11 cellular contexts compared by ENCODE assay signal in genomic region chr6:44932651-44933091, GRCh38.
DNase-seq lines count a peak whose midpoint lies in the region; TF ChIP-seq lines count a peak whose summit lies in the region.
"Had no signal": no experiment of that assay in that cellular context is flagged by ENCODE, and none has a peak within 500 bp of the region (broad histone marks: within the 10 kb centered on the region; RNA-seq: fewer than 3 reads in every experiment).

No MANE protein-coding gene starts in this region.

- H3K27ac ChIP-seq in sigmoid colon: no peak overlapping the region
- H3K27ac ChIP-seq in hepatocyte: no peak overlapping the region
- H3K27ac ChIP-seq in A673 (ENCODE audit: low read depth, low read length, poor library complexity, severe bottlenecking): no peak overlapping the region
- H3K27ac ChIP-seq: HL-60 had no signal

- H3K4me1 ChIP-seq in sigmoid colon (no peaks in the 10 kb centered on the region), hepatocyte (ENCODE audit: insufficient read depth) (no peaks in the 10 kb centered on the region), A673 (ENCODE audit: insufficient read depth, low read length, poor library complexity, severe bottlenecking) (no peaks in the 10 kb centered on the region)

- peaks cover 53% of the 10 kb centered on the region for H3K4me1 Mint-ChIP-seq in activated T-cell treated with anti-CD3 and anti-CD28 coated beads, Interleukin-2, amount 50 U/mL, for 24 hours (ENCODE audit: low read depth)

- H3K79me2 ChIP-seq in hepatocyte: no peaks in the 10 kb centered on the region

- peak; percentile 32 to 67 (median 50) for DNase-seq in stimulated activated naive CD4-positive, alpha-beta T cell (lab: John Stamatoyannopoulos, UW)
- no peak for DNase-seq in stimulated activated naive CD4-positive, alpha-beta T cell treated with Interleukin-2 at 50 U/mL for 16 hours (lab: John Stamatoyannopoulos, UW)
- no peak for DNase-seq in activated T-cell treated with anti-CD3 and anti-CD28 coated beads, Interleukin-2, amount 50 U/mL, for 24 hours
- DNase-seq in fibroblast of peridontal ligament (ENCODE audit: extremely low read depth) (peak; percentile 30), sigmoid colon (no peak), hepatocyte (ENCODE audit: low spot score) (no peak), Ammon's horn (ENCODE audit: low spot score) (no peak), A673 (ENCODE audit: low spot score) (no peak)
- DNase-seq: DMS79 treated with DMSO at 0.1 percent for 48 hours had no signal

- peak overlapping the region; percentile 80 for H3K4me3 Mint-ChIP-seq in activated T-cell treated with anti-CD3 and anti-CD28 coated beads, Interleukin-2, amount 50 U/mL, for 24 hours

- H3K4me2 ChIP-seq in hepatocyte: no peak overlapping the region

- no peak for TF ChIP-seq EP300 in sigmoid colon (IDR thresholded peaks at IDR 0.05)

- TF ChIP-seq CTCF in sigmoid colon (IDR thresholded peaks at IDR 0.05) (no peak), hepatocyte (IDR thresholded peaks at IDR 0.05; ENCODE audit: poor library complexity) (no peak), A673 (conservative IDR thresholded peaks at IDR 0.05; ENCODE audit: low read depth, low read length) (no peak)

- H3K9me2 ChIP-seq in hepatocyte (replicated peaks; ENCODE audit: insufficient read depth): no peaks in the 10 kb centered on the region

- no peaks in the 10 kb centered on the region for H3K27me3 Mint-ChIP-seq in activated T-cell treated with anti-CD3 and anti-CD28 coated beads, Interleukin-2, amount 50 U/mL, for 24 hours

- H3K9me3 Mint-ChIP-seq in activated T-cell treated with anti-CD3 and anti-CD28 coated beads, Interleukin-2, amount 50 U/mL, for 24 hours: no peaks in the 10 kb centered on the region

- CTCF ChIA-PET in A673 (lab: Charles Lee): no interaction called here

- POLR2A ChIA-PET in A673 (lab: Charles Lee; ENCODE audit: low non-redundant PET): no interaction called here

- BruUV-seq in A673 (replicated peaks; lab: Mats Ljungman, UMichigan): no TSS peak

- WGBS in sigmoid colon, 2 donors: 71 to 91% methylated on average over 7 of the region's 7 CpGs
- WGBS in hepatocyte (ENCODE audit: low lambda C conversion rate, missing lambda C conversion rate): 88% methylated on average over 7 of the region's 7 CpGs

- no peak overlapping the region for H2AFZ ChIP-seq in hepatocyte

- intact Hi-C loops in sigmoid colon (cut with DNase I): no loop called here
- intact Hi-C loops in A673 (cut with micrococcal nuclease; ENCODE audit: unreplicated experiment): no loop called here

- H3K36me3 Mint-ChIP-seq in activated T-cell treated with anti-CD3 and anti-CD28 coated beads, Interleukin-2, amount 50 U/mL, for 24 hours (ENCODE audit: low read depth): peaks cover 7% of the 10 kb centered on the region

- H3K27me3 ChIP-seq in sigmoid colon (no peaks in the 10 kb centered on the region), hepatocyte (no peaks in the 10 kb centered on the region), A673 (replicated peaks; ENCODE audit: insufficient read depth, low read depth, low read length, poor library complexity) (no peaks in the 10 kb centered on the region)

- H3K4me3 ChIP-seq in sigmoid colon: no peak overlapping the region
- H3K4me3 ChIP-seq in hepatocyte: no peak overlapping the region
- no peak overlapping the region for H3K4me3 ChIP-seq in A673 (ENCODE audit: low read depth, low read length, poor library complexity, severe bottlenecking)
- H3K4me3 ChIP-seq: lung had no signal

- H3K9me3 ChIP-seq in sigmoid colon: no peaks in the 10 kb centered on the region
- H3K9me3 ChIP-seq in hepatocyte (ENCODE audit: low read depth): no peaks in the 10 kb centered on the region
- H3K9me3 ChIP-seq in A673 (ENCODE audit: low read depth, low read length, poor library complexity, severe bottlenecking): no peaks in the 10 kb centered on the region

- peak overlapping the region; percentile 95 for H3K27ac Mint-ChIP-seq in activated T-cell treated with anti-CD3 and anti-CD28 coated beads, Interleukin-2, amount 50 U/mL, for 24 hours

- no peaks in the 10 kb centered on the region for H4K20me1 ChIP-seq in hepatocyte (ENCODE audit: insufficient read depth, poor library complexity, severe bottlenecking)

- H3K36me3 ChIP-seq in sigmoid colon (no peaks in the 10 kb centered on the region), hepatocyte (replicated peaks; ENCODE audit: insufficient read depth, low read depth) (no peaks in the 10 kb centered on the region), A673 (ENCODE audit: insufficient read depth, low read length, poor library complexity, severe bottlenecking) (no peaks in the 10 kb centered on the region)

- no peak for TF ChIP-seq POLR2A in sigmoid colon (IDR thresholded peaks at IDR 0.05)

Comparison
In these comparisons a context has a peak if more than half of its experiments do, and no peak if none do; other contexts are left out.
1. DNase-seq: peak in stimulated activated naive CD4-positive, alpha-beta T cell (6 of 6) and fibroblast of peridontal ligament (single experiment); none in stimulated activated naive CD4-positive, alpha-beta T cell treated with Interleukin-2 at 50 U/mL for 16 hours (single experiment), activated T-cell treated with anti-CD3 and anti-CD28 coated beads, Interleukin-2, amount 50 U/mL, for 24 hours (single experiment), sigmoid colon (single experiment), hepatocyte (single experiment), Ammon's horn (single experiment) and A673 (single experiment).